ENCODE assay signal across 8 cellular contexts in genomic region chr1:219660666-219661463, GRCh38. TPM values are rescaled to one million over a fixed set of nuclear protein-coding genes. Genes with fewer than 3 reads are reported as not detected.
DNase-seq lines count a peak whose midpoint lies in the region; ATAC-seq, FAIRE-seq and TF ChIP-seq lines count a peak whose summit lies in the region.

No MANE protein-coding gene starts in this region.

- DNase-seq in D721Med (ENCODE audit: insufficient read length, low spot score) (peak; percentile 44), RPMI8226 (peak; percentile 72), dermis blood vessel endothelial cell (peak; percentile 87), left lobe of liver (ENCODE audit: low spot score) (peak; percentile 76), epidermal melanocyte (ENCODE audit: insufficient read length, low spot score) (no peak)
- peak; percentile 8 to 31 for DNase-seq in stimulated activated CD8-positive, alpha-beta memory T cell treated with anti-CD3 and anti-CD28 coated beads, Interleukin-15, amount 100 ng/mL, for 48 hours (ENCODE audit: low read depth in 2 of 2)

- ATAC-seq in GM19463 (IDR thresholded peaks at IDR 0.05; ENCODE audit: unreplicated experiment) (peak; percentile 62), HG03571 (IDR thresholded peaks at IDR 0.05; ENCODE audit: unreplicated experiment) (peak; percentile 79), left lobe of liver (peak; percentile 92)

- peak; percentile 98 for FAIRE-seq in D721Med (lab: Jason Lieb, UNC)

- peak; percentile 63 for TF ChIP-seq CTCF in D721Med (IDR thresholded peaks at IDR 0.05; ENCODE audit: insufficient read depth, missing control alignments)

RNA-seq across cellular contexts. Expression of gene ZC3H11B, which starts 48.0 kb away (rescaled TPM):
- total RNA-seq in dermis blood vessel endothelial cell (0.14 and 0.17 TPM in 2 replicates), left lobe of liver (not detected)
